Comparison of ENCODE assay signal across 24 cellular contexts in the genomic region with DNA sequence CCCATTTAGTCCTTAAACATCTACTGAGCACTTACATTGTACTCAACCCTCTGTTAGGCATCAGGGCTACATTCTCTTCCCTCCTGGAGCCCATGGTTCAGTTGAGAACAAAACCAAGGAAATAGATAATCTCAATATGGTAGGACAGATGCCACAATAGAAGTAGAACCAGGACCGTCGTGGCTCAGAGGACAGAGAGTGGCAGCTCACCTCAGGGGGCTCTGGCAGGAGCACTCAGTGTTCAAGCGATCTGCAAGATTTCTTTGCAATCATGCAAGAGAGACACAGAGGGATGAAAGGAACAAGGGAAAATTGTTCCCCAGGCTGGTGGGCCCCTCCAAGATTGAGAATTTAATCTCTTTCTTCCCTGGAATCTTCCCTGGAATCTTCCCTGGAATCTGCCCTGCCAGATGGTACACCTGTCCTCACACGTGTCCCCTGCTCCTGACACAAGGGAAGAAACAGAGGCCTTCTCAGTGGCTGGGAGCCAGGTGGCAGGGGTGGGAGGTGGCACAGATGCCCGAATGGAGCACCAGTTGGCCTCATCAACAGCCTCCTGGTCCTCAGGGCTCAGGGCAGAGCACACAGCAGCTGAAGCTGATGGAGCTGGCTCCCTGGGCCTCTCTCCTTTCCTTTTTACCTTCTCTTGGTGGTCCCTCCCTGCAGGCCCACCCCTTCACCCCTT.
A peak's percentile ranks its signal among the peaks of the same experiment; 100 is the strongest.
DNase-seq lines count a peak whose midpoint lies in the region; ATAC-seq, FAIRE-seq and TF ChIP-seq lines count a peak whose summit lies in the region.
"Had no signal": no experiment of that assay in that cellular context is flagged by ENCODE, and none has a peak within 500 bp of the region (broad histone marks: within the 10 kb centered on the region; RNA-seq: fewer than 3 reads in every experiment).

No MANE protein-coding gene starts in this region.

- no peak overlapping the region for H3K4ac ChIP-seq in H1 (replicated peaks; ENCODE audit: insufficient read length, low read depth, low read length)

- no peak overlapping the region for H3K56ac ChIP-seq in H1 (replicated peaks; ENCODE audit: insufficient read length, low read depth, low read length)

- H3K4me1 ChIP-seq in H1 (replicated peaks in 1 of 4; ENCODE audit: control insufficient read depth in 3 of 4, insufficient read depth in 4 of 4, low read length in 3 of 4): peaks cover 0 to 4% (median 0%) of the 10 kb centered on the region in 4 experiments; a peak in 3 of 7 replicates
- H3K4me1 ChIP-seq in skeletal muscle satellite cell (ENCODE audit: control insufficient read depth, insufficient read depth, low read length): peaks cover 56% of the 10 kb centered on the region
- H3K4me1 ChIP-seq: parathyroid adenoma, upper lobe of right lung had no signal

- 0 out of 2 replicates have a peak overlapping the region, but pooled peaks have one; percentile 28 for H2BK12ac ChIP-seq in H1 (ENCODE audit: low read depth, low read length)

- H2AK5ac ChIP-seq in H1 (ENCODE audit: low read depth, low read length): no peak overlapping the region

- no peak overlapping the region for H2BK20ac ChIP-seq in H1 (ENCODE audit: low read length)

- FAIRE-seq in H1 (lab: Jason Lieb, UNC): no peak
- FAIRE-seq: islet of Langerhans had no signal

- no peak for TF ChIP-seq POLR2A in H1 (IDR thresholded peaks at IDR 0.05; ENCODE audit: control extremely low read depth in 1 of 2, low read depth in 2 of 2, low read length in 2 of 2)

- H4K20me1 ChIP-seq in H1 (replicated peaks in 1 of 2; ENCODE audit: control insufficient read depth in 1 of 2, insufficient read depth in 2 of 2, low read length in 2 of 2): no peaks in the 10 kb centered on the region

- no peak overlapping the region for H3K9ac ChIP-seq in H1 (replicated peaks in 1 of 4; ENCODE audit: extremely low read depth in 1 of 4, low read depth in 3 of 4, low read length in 3 of 4)
- no peak overlapping the region for H3K9ac ChIP-seq in skeletal muscle satellite cell (ENCODE audit: low read depth, low read length)
- H3K9ac ChIP-seq: parathyroid adenoma had no signal

- H3K27ac ChIP-seq in H1 (ENCODE audit: low read depth, low read length): no peak overlapping the region
- H3K27ac ChIP-seq: parathyroid adenoma, upper lobe of right lung had no signal

- POLR2A ChIA-PET in H1 (lab: Charles Lee; ENCODE audit: partially characterized antibody): interaction anchor here (1.0 kb wide), 1 partner anchor 125 kb away, joined by 3 read pairs; no protein-coding TSS in a partner anchor

- no peak overlapping the region for H3K18ac ChIP-seq in H1 (ENCODE audit: extremely low read depth, low read length)

- H4K91ac ChIP-seq in H1 (replicated peaks; ENCODE audit: insufficient read length, low read length): no peak overlapping the region

- intact Hi-C loops in posterior cingulate gyrus (cut with DNase I): no loop called here

- H3K4me2 ChIP-seq in H1 (ENCODE audit: insufficient read depth in 1 of 2, low read depth in 2 of 2, low read length in 2 of 2) (no peak overlapping the region), skeletal muscle satellite cell (ENCODE audit: low read length) (peak overlapping the region; percentile 53)

- H2BK5ac ChIP-seq in H1 (ENCODE audit: low read depth, low read length): no peak overlapping the region

- no peak overlapping the region for H2BK15ac ChIP-seq in H1 (ENCODE audit: low read length)

- H3K4me3 ChIP-seq in H1 (ENCODE audit: extremely low read depth in 1 of 4, insufficient read depth in 2 of 4, low read depth in 3 of 4, low read length in 4 of 4) (no peak overlapping the region), skeletal muscle satellite cell (ENCODE audit: low read length) (no peak overlapping the region)
- H3K4me3 ChIP-seq: K562, MG63, sigmoid colon, upper lobe of right lung had no signal

- no peak for TF ChIP-seq CTCF in H1 (IDR thresholded peaks at IDR 0.05; ENCODE audit: control extremely low read depth in 1 of 3, insufficient read depth in 1 of 3, low read depth in 1 of 3, low read length in 3 of 3)

- no peak overlapping the region for H2AFZ ChIP-seq in H1 (ENCODE audit: low read length)
- H2AFZ ChIP-seq: parathyroid adenoma had no signal

- peak; percentile 69 for DNase-seq in DMS 273 (lab: John Stamatoyannopoulos, UW; ENCODE audit: unreplicated experiment)
- DNase-seq in DMS 273 treated with DMSO at 0.1 percent for 48 hours (lab: John Stamatoyannopoulos, UW): no peak
- DNase-seq in NCI-H524 treated with DMSO at 0.1 percent for 48 hours (lab: John Stamatoyannopoulos, UW): peak; percentile 53
- no peak for DNase-seq in H1 (ENCODE audit: low read depth in 1 of 2, low spot score in 2 of 2)
- DNase-seq in posterior cingulate gyrus: no peak
- DNase-seq: 8988T; activated naive CD4-positive, alpha-beta T cell treated with Interleukin-2 at 50 U/mL for 16 hours; activated T-cell treated with anti-CD3 and anti-CD28 coated beads, Interleukin-2, amount 50 U/mL, for 72 hours; amniotic stem cell; CD8-positive, alpha-beta T cell; DMS53; NCI-H1436; NCI-H774; SIG-M5; sigmoid colon; upper lobe of right lung had no signal

- no peak overlapping the region for H4K8ac ChIP-seq in H1 (ENCODE audit: extremely low read depth, insufficient read depth, low read length)

- H3K27me3 ChIP-seq in H1 (replicated peaks in 1 of 4; ENCODE audit: control insufficient read depth in 3 of 4, extremely low read depth in 1 of 4, insufficient read depth in 3 of 4, low read length in 3 of 4) (no peaks in the 10 kb centered on the region), skeletal muscle satellite cell (ENCODE audit: control insufficient read depth, insufficient read depth, low read length) (no peaks in the 10 kb centered on the region)
- H3K27me3 ChIP-seq: MG63, sigmoid colon, upper lobe of right lung had no signal

- H3K36me3 ChIP-seq in H1 (ENCODE audit: control insufficient read depth in 2 of 4, insufficient read depth in 4 of 4, low read length in 3 of 4) (no peaks in the 10 kb centered on the region), skeletal muscle satellite cell (ENCODE audit: insufficient read depth, low read length) (peaks cover 45% of the 10 kb centered on the region)
- H3K36me3 ChIP-seq: MG63, sigmoid colon had no signal

- H2BK120ac ChIP-seq in H1 (replicated peaks; ENCODE audit: low read depth, low read length): no peak overlapping the region

- H3K23me2 ChIP-seq in H1 (ENCODE audit: low read depth, low read length): no peaks in the 10 kb centered on the region

- H3K23ac ChIP-seq in H1 (ENCODE audit: insufficient read length): no peak overlapping the region

- no peak for TF ChIP-seq RAD21 in H1 (IDR thresholded peaks at IDR 0.05 in 1 of 2, conservative IDR thresholded peaks at IDR 0.05 in 1 of 2; ENCODE audit: low read depth in 2 of 2, low read length in 2 of 2)

- H3K9me3 ChIP-seq in H1 (ENCODE audit: insufficient read depth in 2 of 2, low read depth in 1 of 2, low read length in 1 of 2) (no peaks in the 10 kb centered on the region), skeletal muscle satellite cell (replicated peaks; ENCODE audit: low read length) (no peaks in the 10 kb centered on the region)
- H3K9me3 ChIP-seq: MG63, sigmoid colon, upper lobe of right lung had no signal

- no peaks in the 10 kb centered on the region for H3K79me1 ChIP-seq in H1 (ENCODE audit: low read depth, low read length)

- H3K79me2 ChIP-seq in H1 (ENCODE audit: control insufficient read depth in 1 of 2, insufficient read depth in 2 of 2, low read length in 2 of 2): no peaks in the 10 kb centered on the region
- H3K79me2 ChIP-seq: parathyroid adenoma had no signal

- CTCF ChIA-PET in H1 (lab: Charles Lee; ENCODE audit: partially characterized antibody): interaction anchor here (4.4 to 4.5 kb wide), 2 partner anchors 15 to 132 kb away, joined by 18 to 22 read pairs; no protein-coding TSS in a partner anchor

- no peak overlapping the region for H4K5ac ChIP-seq in H1 (ENCODE audit: insufficient read length, low read depth, low read length)

- TF ChIP-seq EP300 in H1 (IDR thresholded peaks at IDR 0.05; ENCODE audit: borderline replicate concordance in 1 of 2, low read depth in 2 of 2, low read length in 2 of 2): no peak

- ATAC-seq in HG02588 (IDR thresholded peaks at IDR 0.05; ENCODE audit: unreplicated experiment) (no peak), GM21825 (IDR thresholded peaks at IDR 0.05; ENCODE audit: unreplicated experiment) (no peak)
- ATAC-seq: activated T-cell treated with anti-CD3 and anti-CD28 coated beads, Interleukin-2, amount 50 U/mL, for 72 hours; CD8-positive, alpha-beta T cell; K562; natural killer cell treated with Interleukin-12 subunit alpha and Interleukin-12 subunit beta and Interleukin-15 and Interleukin-18, amount 100 ng/mL, for 72 hours had no signal

- H3K14ac ChIP-seq in H1 (ENCODE audit: insufficient read length): no peak overlapping the region

- 95% methylated on average over 5 of the region's 5 CpGs; no CpG with 5 or more reads in 1 of the 2 experiments for WGBS in H1 (ENCODE audit: extremely low coverage in 1 of 2, insufficient coverage in 1 of 2, insufficient read length in 1 of 2, insufficient replicate concordance in 2 of 2, low coverage in 1 of 2, low lambda C conversion rate in 2 of 2, missing lambda C conversion rate in 1 of 2), 2 experiments

TF ChIP-seq in H1, 55 proteins besides CTCF, POLR2A, EP300 and RAD21:
- TF ChIP-seq EZH2 (IDR thresholded peaks at IDR 0.05; ENCODE audit: low read depth, low read length, severe bottlenecking): no peak
- TF ChIP-seq CEBPB (IDR thresholded peaks at IDR 0.05; ENCODE audit: low read depth, low read length): no peak
- no peak for TF ChIP-seq SIN3A (conservative IDR thresholded peaks at IDR 0.05 in 1 of 2, IDR thresholded peaks at IDR 0.05 in 1 of 2; ENCODE audit: low read depth in 1 of 2, low read length in 2 of 2)
- no peak for TF ChIP-seq TCF12 (IDR thresholded peaks at IDR 0.05; ENCODE audit: low read depth, low read length)
- TF ChIP-seq, protein P1, sequence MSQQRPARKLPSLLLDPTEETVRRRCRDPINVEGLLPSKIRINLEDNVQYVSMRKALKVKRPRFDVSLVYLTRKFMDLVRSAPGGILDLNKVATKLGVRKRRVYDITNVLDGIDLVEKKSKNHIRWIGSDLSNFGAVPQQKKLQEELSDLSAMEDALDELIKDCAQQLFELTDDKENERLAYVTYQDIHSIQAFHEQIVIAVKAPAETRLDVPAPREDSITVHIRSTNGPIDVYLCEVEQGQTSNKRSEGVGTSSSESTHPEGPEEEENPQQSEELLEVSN (IDR thresholded peaks at IDR 0.05): no peak
- no peak for TF ChIP-seq CHD1 (IDR thresholded peaks at IDR 0.05; ENCODE audit: low read depth, low read length)
- TF ChIP-seq, protein P2, sequence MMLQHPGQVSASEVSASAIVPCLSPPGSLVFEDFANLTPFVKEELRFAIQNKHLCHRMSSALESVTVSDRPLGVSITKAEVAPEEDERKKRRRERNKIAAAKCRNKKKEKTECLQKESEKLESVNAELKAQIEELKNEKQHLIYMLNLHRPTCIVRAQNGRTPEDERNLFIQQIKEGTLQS (IDR thresholded peaks at IDR 0.05; ENCODE audit: insufficient read depth, low read depth, low read length): no peak
- TF ChIP-seq CBX8 (IDR thresholded peaks at IDR 0.05; ENCODE audit: borderline replicate concordance, low read depth, low read length): no peak
- no peak for TF ChIP-seq SP4 (IDR thresholded peaks at IDR 0.05; ENCODE audit: low read length)

Comparison
In these comparisons a context has a peak if more than half of its experiments do, and no peak if none do; other contexts are left out.
1. DNase-seq: peak in DMS 273 (single experiment) and NCI-H524 treated with DMSO at 0.1 percent for 48 hours (single experiment); none in DMS 273 treated with DMSO at 0.1 percent for 48 hours (single experiment), H1 (0 of 2) and posterior cingulate gyrus (0 of 10).